ENCODE assay signal across 19 cellular contexts in the genomic region with DNA sequence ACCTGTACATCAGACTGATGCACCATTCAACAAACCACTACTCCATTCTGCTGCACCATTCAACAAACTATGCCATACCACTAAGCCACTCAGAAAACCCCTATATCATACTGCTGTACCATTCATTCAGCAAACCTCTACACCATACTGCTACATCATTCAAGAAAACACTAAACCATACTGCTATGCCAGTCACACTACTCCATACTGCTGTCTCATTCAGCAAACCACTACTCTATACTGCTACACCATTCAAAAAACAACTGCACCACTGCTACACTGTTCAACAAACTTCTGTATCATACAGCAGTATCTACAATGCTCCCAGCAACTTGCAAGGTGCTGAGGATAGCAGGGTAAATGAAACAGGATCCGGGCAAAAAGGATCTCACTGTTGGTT.
"Had no signal": no experiment of that assay in that cellular context is flagged by ENCODE, and none has a peak within 500 bp of the region (broad histone marks: within the 10 kb centered on the region; RNA-seq: fewer than 3 reads in every experiment).

No MANE protein-coding gene starts in this region.

- H3K4me3 Mint-ChIP-seq: brain; mesothelial cell of epicardium; neural crest cell; stimulated activated naive B cell treated with anti-CD40 and anti-IgM and Interleukin-4, amounts not matched to agents 10 μg/mL and 1 μg/mL and 100 μg/mL, for 72 hours had no signal

- H3K36me3 ChIP-seq: colonic mucosa, right lobe of liver, thyroid gland had no signal

- FAIRE-seq: kidney had no signal

- H3K36me3 Mint-ChIP-seq: brain, mesothelial cell of epicardium had no signal

- DNase-seq: activated CD4-positive, alpha-beta T cell treated with anti-CD3 and anti-CD28 coated beads for 1 hour; activated CD4-positive, alpha-beta T cell treated with anti-CD3 and anti-CD28 coated beads, Interleukin-2, amount 50 U/mL, for 4 hours; activated naive CD4-positive, alpha-beta T cell treated with Interleukin-2 at 50 U/mL for 16 hours; central memory CD4-positive, alpha-beta T cell; colonic mucosa; foreskin melanocyte; head of caudate nucleus; kidney; right lobe of liver; stimulated activated CD4-positive, alpha-beta T cell treated with anti-CD3 and anti-CD28 coated beads, Interleukin-4, amount 100 ng/mL, for 4 hours; stimulated activated naive B cell treated with anti-CD40 and anti-IgM and Interleukin-4, amounts not matched to agents 10 μg/mL and 1 μg/mL and 100 μg/mL, for 72 hours; T-helper 1 cell; T1000; thyroid gland had no signal

- H3K27ac ChIP-seq: colonic mucosa, right lobe of liver, thyroid gland had no signal

- H3K27me3 ChIP-seq: colonic mucosa, right lobe of liver, thyroid gland had no signal

- H3K9me3 ChIP-seq: colonic mucosa, right lobe of liver, thyroid gland had no signal

- H3K4me3 ChIP-seq: colonic mucosa, lung, right lobe of liver, smooth muscle cell, thyroid gland had no signal

- H3K27me3 Mint-ChIP-seq: brain; stimulated activated naive B cell treated with anti-CD40 and anti-IgM and Interleukin-4, amounts not matched to agents 10 μg/mL and 1 μg/mL and 100 μg/mL, for 72 hours had no signal

- H3K9me3 Mint-ChIP-seq: brain; mesothelial cell of epicardium; neural crest cell; stimulated activated naive B cell treated with anti-CD40 and anti-IgM and Interleukin-4, amounts not matched to agents 10 μg/mL and 1 μg/mL and 100 μg/mL, for 72 hours had no signal

- H3K4me1 Mint-ChIP-seq: mesothelial cell of epicardium had no signal

- H3K4me1 ChIP-seq: colonic mucosa had no signal

- H3K27ac Mint-ChIP-seq: mesothelial cell of epicardium; stimulated activated naive B cell treated with anti-CD40 and anti-IgM and Interleukin-4, amounts not matched to agents 10 μg/mL and 1 μg/mL and 100 μg/mL, for 72 hours had no signal
